1 cellular context compared by ENCODE assay signal in the genomic region with DNA sequence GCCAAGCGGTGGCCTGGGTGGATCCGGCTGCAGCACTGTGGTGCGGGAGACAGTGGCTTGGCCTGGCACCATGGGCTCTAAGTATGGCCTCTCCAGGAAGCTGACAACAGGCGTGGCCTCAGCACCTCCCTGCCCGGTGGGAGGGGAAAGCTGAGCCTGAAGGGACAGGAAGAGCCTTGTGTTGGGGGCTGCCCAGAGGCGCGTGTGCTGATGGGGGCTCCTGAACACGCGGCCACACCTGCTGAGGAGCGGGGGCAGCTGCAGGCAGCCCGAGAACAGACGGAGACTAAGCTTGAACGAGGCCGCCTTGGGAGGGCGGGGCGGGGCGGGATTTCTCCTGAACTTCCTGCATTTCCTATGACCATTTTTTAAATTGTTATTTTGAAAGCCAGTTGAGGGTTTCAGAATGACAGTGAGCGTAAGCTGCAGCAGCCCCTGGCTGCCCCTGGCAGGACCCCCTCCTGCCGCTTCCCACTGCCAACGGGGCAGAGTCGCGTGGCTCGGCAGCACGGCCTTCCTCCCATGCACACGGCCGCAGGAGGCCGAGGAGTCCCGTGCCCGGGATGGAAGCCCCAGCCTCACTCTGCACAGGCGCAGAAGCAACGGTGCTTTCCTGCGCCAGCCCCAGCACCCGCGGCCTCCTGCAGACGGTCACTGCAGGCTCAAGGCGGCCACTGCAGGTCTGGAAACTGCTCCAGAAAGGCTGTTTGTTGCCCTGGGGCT.
TF ChIP-seq lines count a peak whose summit lies in the region.

No MANE protein-coding gene starts in this region.

TF ChIP-seq in K562, 482 proteins besides CTCF, POLR2A, EP300 and RAD21:
- TF ChIP-seq MEF2D (tag; conservative IDR thresholded peaks at IDR 0.05; ENCODE audit: low read depth) (no peak), ZNF23 (CRISPR knock-in tag; IDR thresholded peaks at IDR 0.05) (no peak), NRF1 (conservative IDR thresholded peaks at IDR 0.05 in 1 of 2, IDR thresholded peaks at IDR 0.05 in 1 of 2) (peak; percentile 49 to 61; a peak in 3 of 4 replicates)
- TF ChIP-seq, protein P1, sequence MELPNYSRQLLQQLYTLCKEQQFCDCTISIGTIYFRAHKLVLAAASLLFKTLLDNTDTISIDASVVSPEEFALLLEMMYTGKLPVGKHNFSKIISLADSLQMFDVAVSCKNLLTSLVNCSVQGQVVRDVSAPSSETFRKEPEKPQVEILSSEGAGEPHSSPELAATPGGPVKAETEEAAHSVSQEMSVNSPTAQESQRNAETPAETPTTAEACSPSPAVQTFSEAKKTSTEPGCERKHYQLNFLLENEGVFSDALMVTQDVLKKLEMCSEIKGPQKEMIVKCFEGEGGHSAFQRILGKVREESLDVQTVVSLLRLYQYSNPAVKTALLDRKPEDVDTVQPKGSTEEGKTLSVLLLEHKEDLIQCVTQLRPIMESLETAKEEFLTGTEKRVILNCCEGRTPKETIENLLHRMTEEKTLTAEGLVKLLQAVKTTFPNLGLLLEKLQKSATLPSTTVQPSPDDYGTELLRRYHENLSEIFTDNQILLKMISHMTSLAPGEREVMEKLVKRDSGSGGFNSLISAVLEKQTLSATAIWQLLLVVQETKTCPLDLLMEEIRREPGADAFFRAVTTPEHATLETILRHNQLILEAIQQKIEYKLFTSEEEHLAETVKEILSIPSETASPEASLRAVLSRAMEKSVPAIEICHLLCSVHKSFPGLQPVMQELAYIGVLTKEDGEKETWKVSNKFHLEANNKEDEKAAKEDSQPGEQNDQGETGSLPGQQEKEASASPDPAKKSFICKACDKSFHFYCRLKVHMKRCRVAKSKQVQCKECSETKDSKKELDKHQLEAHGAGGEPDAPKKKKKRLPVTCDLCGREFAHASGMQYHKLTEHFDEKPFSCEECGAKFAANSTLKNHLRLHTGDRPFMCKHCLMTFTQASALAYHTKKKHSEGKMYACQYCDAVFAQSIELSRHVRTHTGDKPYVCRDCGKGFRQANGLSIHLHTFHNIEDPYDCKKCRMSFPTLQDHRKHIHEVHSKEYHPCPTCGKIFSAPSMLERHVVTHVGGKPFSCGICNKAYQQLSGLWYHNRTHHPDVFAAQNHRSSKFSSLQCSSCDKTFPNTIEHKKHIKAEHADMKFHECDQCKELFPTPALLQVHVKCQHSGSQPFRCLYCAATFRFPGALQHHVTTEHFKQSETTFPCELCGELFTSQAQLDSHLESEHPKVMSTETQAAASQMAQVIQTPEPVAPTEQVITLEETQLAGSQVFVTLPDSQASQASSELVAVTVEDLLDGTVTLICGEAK (IDR thresholded peaks at IDR 0.05) = no peak
- TF ChIP-seq, protein P1 (CRISPR knock-in tag; IDR thresholded peaks at IDR 0.05) = no peak
